In genomic region chr19:2050349-2050990, GRCh38 we compare ENCODE assay signal across 8 cellular contexts. TPM values are rescaled to one million over a fixed set of nuclear protein-coding genes. Genes with fewer than 3 reads are reported as not detected.
DNase-seq lines count a peak whose midpoint lies in the region; ATAC-seq and TF ChIP-seq lines count a peak whose summit lies in the region.

No MANE protein-coding gene starts in this region.

- CTCF ChIA-PET in mammary epithelial cell (lab: Charles Lee; ENCODE audit: low non-redundant PET), result no interaction called here

- peak overlapping the region; percentile 74 for H3K9ac ChIP-seq in mammary epithelial cell (ENCODE audit: insufficient read depth, low read length)

- H3K79me2 ChIP-seq in mammary epithelial cell (ENCODE audit: insufficient read depth, low read length), result peaks cover 56% of the 10 kb centered on the region

- ATAC-seq in lung (ENCODE audit: insufficient read depth, low FRiP score) (peak; percentile 0), upper lobe of right lung (peak; percentile 0)

- TF ChIP-seq CTCF in mammary epithelial cell (conservative IDR thresholded peaks at IDR 0.05 in 1 of 2, IDR thresholded peaks at IDR 0.05 in 1 of 2; ENCODE audit: extremely low read depth in 1 of 2, insufficient read depth in 1 of 2, low read depth in 1 of 2, low read length in 2 of 2), result no peak
- TF ChIP-seq CTCF in lung (IDR thresholded peaks at IDR 0.05; ENCODE audit: control extremely low read depth, extremely low read depth), result no peak
- TF ChIP-seq CTCF in upper lobe of right lung (IDR thresholded peaks at IDR 0.05), result no peak

- peak overlapping the region; percentile 93 for H3K4me2 ChIP-seq in mammary epithelial cell (ENCODE audit: insufficient read depth, low read depth, low read length)

- in situ Hi-C loops in mammary epithelial cell (cut with MboI; ENCODE audit: low sequenced_read_pairs in 2 of 2), result no loop called here

- H4K20me1 ChIP-seq in mammary epithelial cell (ENCODE audit: insufficient read depth, low read length), result peaks cover 7% of the 10 kb centered on the region

- 0% methylated on average over 1 of the region's 49 CpGs for WGBS in mammary epithelial cell (ENCODE audit: low coverage, missing lambda C conversion rate)
- 0% methylated on average over 45 to 49 of the region's 49 CpGs for WGBS in lung, 2 donors

- TF ChIP-seq RAD21 in Ishikawa (IDR thresholded peaks at IDR 0.05; ENCODE audit: low read depth), result no peak

- no peak overlapping the region for H2AFZ ChIP-seq in mammary epithelial cell (ENCODE audit: low read depth, low read length)

- H3K9me3 ChIP-seq in mammary epithelial cell (replicated peaks; ENCODE audit: insufficient read depth, low read length) (no peaks in the 10 kb centered on the region), lung (ENCODE audit: control insufficient read depth in 2 of 2, insufficient read depth in 1 of 2, low read length in 1 of 2) (no peaks in the 10 kb centered on the region), upper lobe of right lung (no peaks in the 10 kb centered on the region)

- H3K4me3 ChIP-seq in mammary epithelial cell (replicated peaks in 1 of 3; ENCODE audit: insufficient read depth in 1 of 3, low read depth in 2 of 3, low read length in 3 of 3), result peak overlapping the region; percentile 67 to 98 (median 97)
- H3K4me3 ChIP-seq in lung, result peak overlapping the region; percentile 89
- H3K4me3 ChIP-seq in upper lobe of right lung, result peak overlapping the region; percentile 97

- H3K36me3 ChIP-seq in mammary epithelial cell (ENCODE audit: insufficient read depth, low read length) (peaks cover 4% of the 10 kb centered on the region), lung (ENCODE audit: control insufficient read depth in 2 of 2, insufficient read depth in 2 of 2, low read length in 2 of 2) (peaks cover 0 to 32% of the 10 kb centered on the region in 2 donors), upper lobe of right lung (peaks cover 37% of the 10 kb centered on the region)

- H3K27me3 ChIP-seq in mammary epithelial cell (ENCODE audit: insufficient read depth, low read length) (no peaks in the 10 kb centered on the region), lung (ENCODE audit: control insufficient read depth, insufficient read depth) (no peaks in the 10 kb centered on the region), upper lobe of right lung (no peaks in the 10 kb centered on the region)

- DNase-seq in stimulated activated CD8-positive, alpha-beta memory T cell treated with anti-CD3 and anti-CD28 coated beads, Interleukin-4, amount 100 ng/mL, for 24 hours (ENCODE audit: low read depth), result peak; percentile 23
- no peak for DNase-seq in stimulated activated CD8-positive, alpha-beta memory T cell treated with anti-CD3 and anti-CD28 coated beads, Interleukin-4, amount 100 ng/mL, for 48 hours
- DNase-seq in mammary epithelial cell, result no peak
- DNase-seq in lung (ENCODE audit: low spot score), result no peak
- DNase-seq in upper lobe of right lung, result no peak
- no peak for DNase-seq in stimulated activated CD4-positive, alpha-beta T cell treated with anti-CD3 and anti-CD28 coated beads, Interleukin-12 subunit alpha, Interleukin-12 subunit beta, amount 100 ng/mL, for 4 hours
- DNase-seq in NCI-H82 (lab: John Stamatoyannopoulos, UW), result no peak

- H3K27ac ChIP-seq in mammary epithelial cell (ENCODE audit: insufficient read depth, low read depth, low read length), result peak overlapping the region; percentile 48
- peak overlapping the region; percentile 96 for H3K27ac ChIP-seq in lung (ENCODE audit: low read depth in 1 of 2, low read length in 1 of 2)
- H3K27ac ChIP-seq in upper lobe of right lung, result peak overlapping the region; percentile 95

- intact Hi-C loops in mammary epithelial cell (cut with micrococcal nuclease) (loop anchor here (5.0 kb wide), 1 partner anchor 42 kb away; no protein-coding TSS in a partner anchor), upper lobe of right lung (cut with DNase I) (no loop called here)

- TSS peak; percentile 46 for BruUV-seq in mammary epithelial cell (replicated peaks; lab: Mats Ljungman, UMichigan)

- TF ChIP-seq EP300 in Ishikawa (IDR thresholded peaks at IDR 0.05; ENCODE audit: borderline replicate concordance), result no peak

- peaks cover 47% of the 10 kb centered on the region for H3K4me1 ChIP-seq in mammary epithelial cell (ENCODE audit: insufficient read depth, low read length)
- peaks cover 16 to 53% of the 10 kb centered on the region in 2 donors for H3K4me1 ChIP-seq in lung (ENCODE audit: control insufficient read depth in 2 of 2, insufficient read depth in 2 of 2, low read length in 2 of 2)
- peaks cover 71% of the 10 kb centered on the region for H3K4me1 ChIP-seq in upper lobe of right lung

- dilution Hi-C loops in mammary epithelial cell (cut with HindIII; ENCODE audit: low sequenced_read_pairs), result no loop called here

TF ChIP-seq in Ishikawa, 13 proteins besides CTCF, POLR2A, EP300 and RAD21:
- TF ChIP-seq TAF1 (IDR thresholded peaks at IDR 0.05; ENCODE audit: low read depth) (no peak), MAX (IDR thresholded peaks at IDR 0.05) (0 out of 2 replicates have a peak, but pooled peaks have one; percentile 7), TEAD4 (IDR thresholded peaks at IDR 0.05) (no peak), ZBTB7A (IDR thresholded peaks at IDR 0.05; ENCODE audit: low read depth) (peak; percentile 87; the same call in 1 of the 2 replicates), EGR1 (IDR thresholded peaks at IDR 0.05) (no peak), FOXM1 (IDR thresholded peaks at IDR 0.05; ENCODE audit: borderline replicate concordance, low read depth) (no peak), YY1 (IDR thresholded peaks at IDR 0.05; ENCODE audit: low read depth) (no peak), CREB1 (IDR thresholded peaks at IDR 0.05; ENCODE audit: low read depth) (no peak), CEBPB (IDR thresholded peaks at IDR 0.05) (no peak), REST (IDR thresholded peaks at IDR 0.05; ENCODE audit: low read depth) (no peak), USF1 (IDR thresholded peaks at IDR 0.05) (no peak), NFIC (IDR thresholded peaks at IDR 0.05) (no peak), TCF12 (IDR thresholded peaks at IDR 0.05; ENCODE audit: low read depth) (no peak)

RNA-seq across cellular contexts. Expression of gene MKNK2, which starts 0.6 kb away (rescaled TPM):
- total RNA-seq in mammary epithelial cell, result 100 to 1,000 TPM in 1 of 2 donors, 10 to 100 TPM in 1; 91.7 to 248 TPM
- 152 TPM for polyA plus RNA-seq in mammary epithelial cell
- 244 TPM for polyA minus RNA-seq in mammary epithelial cell
- 100 to 1,000 TPM; 107 to 333 TPM for total RNA-seq in lung
- 100 to 1,000 TPM; 132 to 189 TPM for polyA plus RNA-seq in lung
- 314 TPM for total RNA-seq in upper lobe of right lung

RNA-seq across cellular contexts. Expression of gene BTBD2, which starts 35.0 kb away (rescaled TPM):
- 10 to 100 TPM; 39.5 to 62.8 TPM for total RNA-seq in mammary epithelial cell
- 25.9 TPM for polyA plus RNA-seq in mammary epithelial cell
- polyA minus RNA-seq in mammary epithelial cell, result 39.2 TPM
- total RNA-seq in lung, result 10 to 100 TPM; 49.5 to 62.3 TPM
- 10 to 100 TPM; 35.5 to 40.1 TPM for polyA plus RNA-seq in lung
- 56.5 TPM for total RNA-seq in upper lobe of right lung

RNA-seq across cellular contexts. Expression of gene MOB3A, which starts 45.7 kb away (rescaled TPM):
- total RNA-seq in mammary epithelial cell, result 10 to 100 TPM; 22.0 to 91.4 TPM
- 84.2 TPM for polyA plus RNA-seq in mammary epithelial cell
- 147 TPM for polyA minus RNA-seq in mammary epithelial cell
- 10 to 100 TPM; 45.2 to 86.6 TPM for total RNA-seq in lung
- 10 to 100 TPM; 17.7 to 44.9 TPM for polyA plus RNA-seq in lung
- total RNA-seq in upper lobe of right lung, result 58.8 TPM

RNA-seq across cellular contexts. Expression of gene IZUMO4, which starts 46.2 kb away (rescaled TPM):
- total RNA-seq in mammary epithelial cell, result 10 to 100 TPM in 1 of 2 donors, 1 to 10 TPM in 1; 1.2 to 11.2 TPM
- polyA plus RNA-seq in mammary epithelial cell, result 12.6 TPM
- 8.8 TPM for polyA minus RNA-seq in mammary epithelial cell
- 1 to 10 TPM; 5.0 to 8.4 TPM for total RNA-seq in lung
- 1 to 10 TPM; 6.1 to 9.8 TPM for polyA plus RNA-seq in lung
- total RNA-seq in upper lobe of right lung, result 6.8 TPM
